9 cellular contexts compared by ENCODE assay signal in the genomic region with DNA sequence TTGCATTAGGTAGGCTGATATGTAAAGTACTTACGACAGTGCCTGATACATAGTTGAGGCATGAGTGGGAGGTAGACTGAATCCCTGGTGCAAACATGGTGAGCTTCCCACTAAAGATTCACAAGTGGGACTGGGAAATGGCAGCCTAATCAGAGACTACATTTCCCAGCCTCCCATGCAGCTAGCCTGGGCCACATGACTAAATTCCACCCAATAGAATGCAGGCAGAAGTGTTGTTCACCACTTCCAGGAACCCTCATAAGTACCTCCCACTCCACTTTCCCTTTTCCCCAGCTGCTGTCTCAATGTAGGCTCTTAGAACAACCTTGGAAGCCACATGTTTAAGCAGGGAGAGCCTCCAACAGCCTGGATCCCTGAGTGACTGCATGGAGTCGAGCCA.
DNase-seq lines count a peak whose midpoint lies in the region; ATAC-seq and TF ChIP-seq lines count a peak whose summit lies in the region.
"Had no signal": no experiment of that assay in that cellular context is flagged by ENCODE, and none has a peak within 500 bp of the region (broad histone marks: within the 10 kb centered on the region; RNA-seq: fewer than 3 reads in every experiment).

No MANE protein-coding gene starts in this region.

- no peaks in the 10 kb centered on the region for H3K9me2 ChIP-seq in SK-N-SH

- no peaks in the 10 kb centered on the region for H4K20me1 ChIP-seq in SK-N-SH (ENCODE audit: insufficient read depth)

- peaks cover 10% of the 10 kb centered on the region for H3K27me3 ChIP-seq in SK-N-SH (ENCODE audit: insufficient read depth)

- no peaks in the 10 kb centered on the region for H3K79me2 ChIP-seq in SK-N-SH (ENCODE audit: insufficient read depth)

- H2AFZ ChIP-seq in SK-N-SH (ENCODE audit: low read depth): no peak overlapping the region

- CTCF ChIA-PET in SK-N-SH (lab: Yijun Ruan, JAX): no interaction called here

- H3K36me3 ChIP-seq in SK-N-SH (replicated peaks in 1 of 2; ENCODE audit: control insufficient read depth in 1 of 2, insufficient read depth in 2 of 2, low read length in 1 of 2): no peaks in the 10 kb centered on the region
- no peaks in the 10 kb centered on the region for H3K36me3 ChIP-seq in mucosa of descending colon (ENCODE audit: low read depth)

- DNase-seq in SK-N-SH (no peak), NAMALWA (ENCODE audit: low spot score) (peak; percentile 42), astrocyte of the spinal cord (ENCODE audit: low read depth, low spot score) (peak; percentile 33), kidney tubule cell (ENCODE audit: low spot score) (peak; percentile 61), mucosa of descending colon (no peak), RPMI8226 (no peak), kidney glomerular epithelial cell (lab: John Stamatoyannopoulos, UW) (no peak)
- DNase-seq: NCI-H446 treated with DMSO at 0.1 percent for 48 hours had no signal

- no peak for TF ChIP-seq CTCF in SK-N-SH (IDR thresholded peaks at IDR 0.05)
- no peak for TF ChIP-seq CTCF in astrocyte of the spinal cord (IDR thresholded peaks at IDR 0.05; ENCODE audit: low read depth, low read length)
- TF ChIP-seq CTCF in mucosa of descending colon (IDR thresholded peaks at IDR 0.05): no peak

- no peak for TF ChIP-seq RAD21 in SK-N-SH (IDR thresholded peaks at IDR 0.05; ENCODE audit: low read length)

- ATAC-seq in SK-N-SH treated with all-trans-retinoic acid at 6 μM for 48 hours: no peak; the same call in 2 of the 3 replicates
- no peak for ATAC-seq in mucosa of descending colon

- H3K27ac ChIP-seq in SK-N-SH (ENCODE audit: low read depth in 2 of 2, low read length in 1 of 2): no peak overlapping the region

- TF ChIP-seq EP300 in SK-N-SH (IDR thresholded peaks at IDR 0.05; ENCODE audit: borderline replicate concordance in 1 of 2, low read depth in 1 of 2, low read length in 1 of 2): no peak

- POLR2A ChIA-PET in SK-N-SH (lab: Yijun Ruan, JAX): no interaction called here

- 37% methylated on average over 2 of the region's 2 CpGs for WGBS in SK-N-SH (ENCODE audit: low lambda C conversion rate)

- H3K4me3 ChIP-seq in SK-N-SH (ENCODE audit: low read depth in 2 of 2, low read length in 1 of 2) (no peak overlapping the region), astrocyte of the spinal cord (ENCODE audit: low read depth, low read length) (no peak overlapping the region), mucosa of descending colon (no peak overlapping the region)

- peaks cover 28% of the 10 kb centered on the region for H3F3A ChIP-seq in SK-N-SH (replicated peaks; ENCODE audit: insufficient read depth)

- no peak overlapping the region for H3K4me2 ChIP-seq in SK-N-SH

- no peaks in the 10 kb centered on the region for H3K9me3 ChIP-seq in SK-N-SH
- H3K9me3 ChIP-seq in mucosa of descending colon: no peaks in the 10 kb centered on the region

- peaks cover 0 to 16% of the 10 kb centered on the region in 2 experiments; a peak in 2 of 4 replicates for H3K4me1 ChIP-seq in SK-N-SH (ENCODE audit: control insufficient read depth in 1 of 2, insufficient read depth in 2 of 2, low read depth in 1 of 2, low read length in 1 of 2)
- H3K4me1 ChIP-seq in mucosa of descending colon (ENCODE audit: low read depth): no peaks in the 10 kb centered on the region

- intact Hi-C loops in mucosa of descending colon (cut with DNase I, micrococcal nuclease): no loop called here

- no peak overlapping the region for H3K9ac ChIP-seq in SK-N-SH

- in situ Hi-C loops in astrocyte of the spinal cord (cut with HindIII; ENCODE audit: low sequenced_read_pairs): no loop called here

TF ChIP-seq in SK-N-SH, 30 proteins besides CTCF, POLR2A, EP300 and RAD21:
- TF ChIP-seq POLR2AphosphoS5 (IDR thresholded peaks at IDR 0.05; ENCODE audit: low read depth, low read length): no peak
- peak; percentile 79 for TF ChIP-seq USF1 (IDR thresholded peaks at IDR 0.05; ENCODE audit: borderline replicate concordance, low read depth)

TF ChIP-seq in SK-N-SH treated with all-trans-retinoic acid at 6 μM for 48 hours, 23 proteins besides CTCF, POLR2A, EP300 and RAD21 (continues in another document):
- no peak for TF ChIP-seq TSHZ2 (CRISPR knock-in tag; IDR thresholded peaks at IDR 0.05)
- no peak for TF ChIP-seq RARB (CRISPR knock-in tag; IDR thresholded peaks at IDR 0.05)
- TF ChIP-seq BACH2 (CRISPR knock-in tag; IDR thresholded peaks at IDR 0.05; ENCODE audit: borderline replicate concordance): no peak
- TF ChIP-seq ESRRG (CRISPR knock-in tag; IDR thresholded peaks at IDR 0.05): no peak
- no peak for TF ChIP-seq CSDC2 (CRISPR knock-in tag; IDR thresholded peaks at IDR 0.05)
- no peak for TF ChIP-seq ARNTL (CRISPR knock-in tag; IDR thresholded peaks at IDR 0.05; ENCODE audit: borderline replicate concordance, low read depth)
- no peak for TF ChIP-seq TCF4 (CRISPR knock-in tag; IDR thresholded peaks at IDR 0.05; ENCODE audit: borderline replicate concordance)
- no peak for TF ChIP-seq GLIS3 (CRISPR knock-in tag; IDR thresholded peaks at IDR 0.05)
- no peak for TF ChIP-seq TOX (CRISPR knock-in tag; IDR thresholded peaks at IDR 0.05; ENCODE audit: borderline replicate concordance)
- TF ChIP-seq, protein P1, sequence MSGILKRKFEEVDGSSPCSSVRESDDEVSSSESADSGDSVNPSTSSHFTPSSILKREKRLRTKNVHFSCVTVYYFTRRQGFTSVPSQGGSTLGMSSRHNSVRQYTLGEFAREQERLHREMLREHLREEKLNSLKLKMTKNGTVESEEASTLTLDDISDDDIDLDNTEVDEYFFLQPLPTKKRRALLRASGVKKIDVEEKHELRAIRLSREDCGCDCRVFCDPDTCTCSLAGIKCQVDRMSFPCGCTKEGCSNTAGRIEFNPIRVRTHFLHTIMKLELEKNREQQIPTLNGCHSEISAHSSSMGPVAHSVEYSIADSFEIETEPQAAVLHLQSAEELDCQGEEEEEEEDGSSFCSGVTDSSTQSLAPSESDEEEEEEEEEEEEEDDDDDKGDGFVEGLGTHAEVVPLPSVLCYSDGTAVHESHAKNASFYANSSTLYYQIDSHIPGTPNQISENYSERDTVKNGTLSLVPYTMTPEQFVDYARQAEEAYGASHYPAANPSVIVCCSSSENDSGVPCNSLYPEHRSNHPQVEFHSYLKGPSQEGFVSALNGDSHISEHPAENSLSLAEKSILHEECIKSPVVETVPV (CRISPR knock-in tag; IDR thresholded peaks at IDR 0.05): no peak
- no peak for TF ChIP-seq ZNF70 (CRISPR knock-in tag; IDR thresholded peaks at IDR 0.05)
- TF ChIP-seq ISL1 (CRISPR knock-in tag; IDR thresholded peaks at IDR 0.05): no peak
- no peak for TF ChIP-seq ZFP3 (CRISPR knock-in tag; IDR thresholded peaks at IDR 0.05)
- no peak for TF ChIP-seq ZC3H10 (CRISPR knock-in tag; IDR thresholded peaks at IDR 0.05)
- TF ChIP-seq OSR1 (CRISPR knock-in tag; IDR thresholded peaks at IDR 0.05): no peak
- TF ChIP-seq PPARA (CRISPR knock-in tag; IDR thresholded peaks at IDR 0.05; ENCODE audit: borderline replicate concordance): no peak
- TF ChIP-seq ZFP30 (CRISPR knock-in tag; IDR thresholded peaks at IDR 0.05): no peak
- TF ChIP-seq POU6F1 (CRISPR knock-in tag; IDR thresholded peaks at IDR 0.05; ENCODE audit: borderline replicate concordance, low read depth): no peak
- TF ChIP-seq, protein P2, sequence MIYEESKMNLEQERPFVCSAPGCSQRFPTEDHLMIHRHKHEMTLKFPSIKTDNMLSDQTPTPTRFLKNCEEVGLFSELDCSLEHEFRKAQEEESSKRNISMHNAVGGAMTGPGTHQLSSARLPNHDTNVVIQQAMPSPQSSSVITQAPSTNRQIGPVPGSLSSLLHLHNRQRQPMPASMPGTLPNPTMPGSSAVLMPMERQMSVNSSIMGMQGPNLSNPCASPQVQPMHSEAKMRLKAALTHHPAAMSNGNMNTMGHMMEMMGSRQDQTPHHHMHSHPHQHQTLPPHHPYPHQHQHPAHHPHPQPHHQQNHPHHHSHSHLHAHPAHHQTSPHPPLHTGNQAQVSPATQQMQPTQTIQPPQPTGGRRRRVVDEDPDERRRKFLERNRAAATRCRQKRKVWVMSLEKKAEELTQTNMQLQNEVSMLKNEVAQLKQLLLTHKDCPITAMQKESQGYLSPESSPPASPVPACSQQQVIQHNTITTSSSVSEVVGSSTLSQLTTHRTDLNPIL (CRISPR knock-in tag; IDR thresholded peaks at IDR 0.05; ENCODE audit: low read depth): no peak

Comparison
In these comparisons a context has a peak if more than half of its experiments do, and no peak if none do; other contexts are left out.
1. DNase-seq: peak in NAMALWA (single experiment), astrocyte of the spinal cord (single experiment) and kidney tubule cell (single experiment); none in SK-N-SH (single experiment), mucosa of descending colon (0 of 3), RPMI8226 (single experiment) and kidney glomerular epithelial cell (single experiment).